8 cellular contexts compared by ENCODE assay signal in the genomic region with DNA sequence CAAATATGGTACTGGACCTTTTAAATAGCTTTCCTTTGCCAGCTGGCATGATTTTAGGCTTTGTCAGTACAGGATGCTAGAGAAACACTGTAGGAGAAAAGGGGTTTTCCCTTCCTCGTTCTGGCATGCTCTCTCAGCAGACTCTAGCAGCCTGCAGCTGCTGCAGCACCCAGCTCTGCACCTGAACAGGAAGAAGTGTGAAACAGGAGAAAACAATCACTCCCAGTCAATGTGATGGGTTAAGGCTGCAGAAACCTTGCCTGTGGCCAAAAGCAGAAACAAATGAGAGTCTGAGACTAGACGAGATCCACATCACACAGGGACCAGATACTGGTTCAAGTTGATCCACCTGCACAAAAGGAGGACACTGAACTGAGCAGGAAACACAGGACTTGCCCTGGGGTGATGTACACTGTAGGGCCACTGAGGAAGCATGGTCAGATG. TPM values are rescaled to one million over a fixed set of nuclear protein-coding genes. Genes with fewer than 3 reads are reported as not detected.
A peak's percentile ranks its signal among the peaks of the same experiment; 100 is the strongest.
DNase-seq lines count a peak whose midpoint lies in the region; ATAC-seq and TF ChIP-seq lines count a peak whose summit lies in the region.

No MANE protein-coding gene starts in this region.

- peaks cover 0 to 10% (median 0%) of the 10 kb centered on the region in 7 donors for H3K27me3 ChIP-seq in heart right ventricle
- peaks cover 28% of the 10 kb centered on the region for H3K27me3 ChIP-seq in HAP-1 (ENCODE audit: low read depth)

- H3K36me3 ChIP-seq in heart right ventricle (no peaks in the 10 kb centered on the region), HAP-1 (replicated peaks) (no peaks in the 10 kb centered on the region)

- H3K4me3 ChIP-seq in heart right ventricle (no peak overlapping the region), HAP-1 (no peak overlapping the region)

- ATAC-seq in heart right ventricle (peak; percentile 78 to 97 (median 88)), Right ventricle myocardium inferior (no peak), HG03066 (IDR thresholded peaks at IDR 0.05; ENCODE audit: low read depth, unreplicated experiment) (peak; percentile 91)

- H3K9me3 Mint-ChIP-seq in type B pancreatic cell, result no peaks in the 10 kb centered on the region

- peaks cover 6% of the 10 kb centered on the region for H3K27me3 Mint-ChIP-seq in type B pancreatic cell

- H3K4me1 ChIP-seq in heart right ventricle, result peaks cover 0 to 12% (median 9%) of the 10 kb centered on the region in 9 donors
- peaks cover 8% of the 10 kb centered on the region for H3K4me1 ChIP-seq in HAP-1

- intact Hi-C loops in heart right ventricle (cut with DNase I) (loop anchor here in 1 of 10 donors (10.0 kb wide), 1 partner anchor 372 kb away; no protein-coding TSS in a partner anchor), Right ventricle myocardium inferior (cut with DNase I) (no loop called here)

- DNase-seq in heart right ventricle (peak in 1 of 2 donors; percentile 71), Right ventricle myocardium inferior (ENCODE audit: missing footprints) (no peak), SK-MEL-5 (ENCODE audit: low read depth, low spot score) (peak; percentile 4), caudate nucleus (lab: John Stamatoyannopoulos, UW) (peak in 18 of 61 donors; percentile 2 to 64 (median 12)), type B pancreatic cell (ENCODE audit: extremely low spot score, unreplicated experiment) (no peak), HAP-1 (ENCODE audit: low spot score in 2 of 2) (no peak)
- DNase-seq in stimulated activated CD4-positive, alpha-beta T cell treated with anti-CD3 and anti-CD28 coated beads, Interleukin-1b, Interleukin-23, amount 100 ng/mL, for 4 hours (ENCODE audit: low read depth in 2 of 2), result peak; percentile 9 to 22

- no peak overlapping the region for H3K4me3 Mint-ChIP-seq in type B pancreatic cell

- no peak for TF ChIP-seq CTCF in heart right ventricle (IDR thresholded peaks at IDR 0.05)
- no peak for TF ChIP-seq CTCF in type B pancreatic cell (conservative IDR thresholded peaks at IDR 0.05)

- H3K9me3 ChIP-seq in heart right ventricle (no peaks in the 10 kb centered on the region), HAP-1 (no peaks in the 10 kb centered on the region)

- no peaks in the 10 kb centered on the region for H3K4me1 Mint-ChIP-seq in type B pancreatic cell (ENCODE audit: unreplicated experiment)

- no peaks in the 10 kb centered on the region for H3K36me3 Mint-ChIP-seq in type B pancreatic cell

- no peak overlapping the region for H3K27ac Mint-ChIP-seq in type B pancreatic cell

- 2 to 5% methylated on average over 2 of the region's 2 CpGs for WGBS in heart right ventricle, 2 donors

- H3K27ac ChIP-seq in heart right ventricle (no peak overlapping the region), caudate nucleus (ENCODE audit: low read depth, low read length) (peak overlapping the region; percentile 3)

- in situ Hi-C loops in SK-MEL-5 (cut with HindIII; ENCODE audit: low pct_unique_long_range_greater_than_20kb, low sequenced_read_pairs) (no loop called here), HAP-1 (cut with MboI; ENCODE audit: low sequenced_read_pairs) (no loop called here)

RNA-seq across cellular contexts. Expression of a gene that starts 21.2 kb away (rescaled TPM):
- total RNA-seq in heart right ventricle, result under 1 TPM in 9 of 10 donors, not detected in 1; 0.19 to 0.75 (median 0.40) TPM
- 1 to 10 TPM in 1 of 2 donors, under 1 TPM in 1; 0.43 to 2.5 TPM for polyA plus RNA-seq in heart right ventricle
- 0.41 TPM for total RNA-seq in Right ventricle myocardium inferior
- total RNA-seq in SK-MEL-5 (2014; rRNA removed; shearing (Covaris generic)), result 0.29 and 0.53 TPM in 2 replicates
- 0.23 and 0.45 TPM in 2 replicates for polyA plus RNA-seq in SK-MEL-5 (2015; cell fraction: cytosol; rRNA removed)
- polyA plus RNA-seq in SK-MEL-5 (2015; cell fraction: nucleus; rRNA removed), result 0.61 and 1.7 TPM in 2 replicates
- 1.8 and 3.0 TPM in 2 replicates for total RNA-seq in type B pancreatic cell (ENCODE audit: low replicate concordance)

RNA-seq across cellular contexts. Expression of a gene that starts 42.7 kb away (rescaled TPM):
- 10 to 100 TPM; 26.0 to 40.3 (median 35.3) TPM for total RNA-seq in heart right ventricle
- 10 to 100 TPM; 21.4 to 55.8 TPM for polyA plus RNA-seq in heart right ventricle
- total RNA-seq in Right ventricle myocardium inferior, result 27.5 TPM
- 54.1 and 57.1 TPM in 2 replicates for total RNA-seq in SK-MEL-5 (2014; rRNA removed; shearing (Covaris generic))
- polyA plus RNA-seq in SK-MEL-5 (2015; cell fraction: cytosol; rRNA removed), result 53.8 and 69.0 TPM in 2 replicates
- 87.5 and 109 TPM in 2 replicates for polyA plus RNA-seq in SK-MEL-5 (2015; cell fraction: nucleus; rRNA removed)
- 33.0 and 42.8 TPM in 2 replicates for total RNA-seq in type B pancreatic cell (ENCODE audit: low replicate concordance)

RNA-seq across cellular contexts. Expression of a gene that starts 42.9 kb away (rescaled TPM):
- total RNA-seq in heart right ventricle, result 100 to 1,000 TPM; 566 to 899 (median 797) TPM
- polyA plus RNA-seq in heart right ventricle, result 100 to 1,000 TPM; 146 to 661 TPM
- total RNA-seq in Right ventricle myocardium inferior, result 691 TPM
- 683 and 745 TPM in 2 replicates for total RNA-seq in SK-MEL-5 (2014; rRNA removed; shearing (Covaris generic))
- polyA plus RNA-seq in SK-MEL-5 (2015; cell fraction: cytosol; rRNA removed), result 342 and 365 TPM in 2 replicates
- 62.0 and 97.5 TPM in 2 replicates for polyA plus RNA-seq in SK-MEL-5 (2015; cell fraction: nucleus; rRNA removed)
- 242 and 272 TPM in 2 replicates for total RNA-seq in type B pancreatic cell (ENCODE audit: low replicate concordance)

Comparison
In these comparisons a context has a peak if more than half of its experiments do, and no peak if none do; other contexts are left out.
1. DNase-seq: peak in SK-MEL-5 (single experiment) and stimulated activated CD4-positive, alpha-beta T cell treated with anti-CD3 and anti-CD28 coated beads, Interleukin-1b, Interleukin-23, amount 100 ng/mL, for 4 hours (2 of 2); none in Right ventricle myocardium inferior (single experiment), type B pancreatic cell (single experiment) and HAP-1 (0 of 2).